Comparison of ENCODE assay signal across 18 cellular contexts in the genomic region with DNA sequence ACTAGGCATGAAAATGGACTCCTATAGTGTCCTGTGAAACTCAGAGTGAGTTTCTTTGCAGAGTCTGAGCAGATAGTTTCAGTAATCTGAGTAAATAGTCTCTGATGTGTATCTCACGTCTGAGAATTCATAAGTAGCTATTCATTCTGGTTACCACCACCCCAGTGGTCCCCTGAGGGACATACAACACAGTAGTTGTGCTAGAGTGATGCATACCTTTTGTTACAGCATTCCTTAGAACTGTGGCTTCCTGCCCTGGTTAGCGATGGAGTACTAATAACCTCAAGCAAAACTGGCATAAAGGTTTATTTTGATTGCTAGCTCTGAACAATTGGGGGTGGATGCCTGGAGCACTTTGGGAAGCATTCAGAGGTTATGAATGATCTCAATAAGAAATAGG.
DNase-seq lines count a peak whose midpoint lies in the region; ATAC-seq and TF ChIP-seq lines count a peak whose summit lies in the region.
"Had no signal": no experiment of that assay in that cellular context is flagged by ENCODE, and none has a peak within 500 bp of the region (broad histone marks: within the 10 kb centered on the region; RNA-seq: fewer than 3 reads in every experiment).

No MANE protein-coding gene starts in this region.

- H3K27me3 ChIP-seq in GM23338 (ENCODE audit: insufficient read depth) (no peaks in the 10 kb centered on the region), esophagus muscularis mucosa (no peaks in the 10 kb centered on the region)
- H3K27me3 ChIP-seq: sigmoid colon had no signal

- DNase-seq in GM23338 (ENCODE audit: low spot score) (peak; percentile 8), SK-MEL-5 (ENCODE audit: low read depth, low spot score) (peak; percentile 35), esophagus muscularis mucosa (ENCODE audit: extremely low spot score) (no peak), SHP77 treated with DMSO at 0.1 percent for 48 hours (lab: John Stamatoyannopoulos, UW) (no peak)
- DNase-seq in activated CD4-positive, alpha-beta memory T cell treated with anti-CD3 and anti-CD28 coated beads for 36 hours = no peak
- DNase-seq: activated CD8-positive, alpha-beta memory T cell treated with anti-CD3 and anti-CD28 coated beads, Interleukin-2, amount 10 ng/mL, durations not matched to agents 7 days and 5 days; cerebellar nuclear complex; DMS 273 treated with DMSO at 0.1 percent for 48 hours; foreskin fibroblast; left ventricle myocardium superior; NCI-H1417 treated with DMSO at 0.1 percent for 48 hours; sigmoid colon; stimulated activated CD4-positive, alpha-beta T cell treated with anti-CD3 and anti-CD28 coated beads, Interleukin-4, amount 100 ng/mL, for 1 hour; stimulated activated CD8-positive, alpha-beta memory T cell treated with anti-CD3 and anti-CD28 coated beads, Interleukin-4, amount 100 ng/mL, for 48 hours had no signal

- no peak overlapping the region for H3K27ac Mint-ChIP-seq in GM23338
- H3K27ac Mint-ChIP-seq in stimulated activated memory B cell treated with anti-CD40 and anti-IgM and Interleukin-4, amounts not matched to agents 10 μg/mL and 1 μg/mL and 100 μg/mL, for 72 hours = peak overlapping the region; percentile 8
- no peak overlapping the region for H3K27ac Mint-ChIP-seq in activated CD4-positive, alpha-beta memory T cell treated with anti-CD3 and anti-CD28 coated beads for 36 hours
- H3K27ac Mint-ChIP-seq: activated CD8-positive, alpha-beta memory T cell treated with anti-CD3 and anti-CD28 coated beads, Interleukin-2, amount 10 ng/mL, durations not matched to agents 7 days and 5 days; activated T-helper 2 cell treated with anti-CD3 and anti-CD28 coated beads, Interferon-gamma antibody, Interleukin-2, Interleukin-4, amounts not matched to agents 10 μg/mL and 5 μg/mL and 100 μg/mL, durations not matched to agents 14 hours and 24 hours and 36 hours; T-helper 1 cell treated with Interleukin-12 subunit alpha and Interleukin-12 subunit beta and Interleukin-4 antibody, amounts not matched to agents 30 μg/mL and 1 μg/mL, for 36 hours had no signal

- no peak overlapping the region for H3K27ac ChIP-seq in GM23338 (ENCODE audit: low read depth)
- peak overlapping the region in 3 of 4 donors; percentile 2 to 33 (median 14) for H3K27ac ChIP-seq in esophagus muscularis mucosa (replicated peaks in 1 of 4)

- no peaks in the 10 kb centered on the region for H4K20me1 ChIP-seq in GM23338 (replicated peaks; ENCODE audit: insufficient read depth)

- no peak overlapping the region for H3K4me3 Mint-ChIP-seq in GM23338
- no peak overlapping the region for H3K4me3 Mint-ChIP-seq in stimulated activated memory B cell treated with anti-CD40 and anti-IgM and Interleukin-4, amounts not matched to agents 10 μg/mL and 1 μg/mL and 100 μg/mL, for 72 hours
- no peak overlapping the region for H3K4me3 Mint-ChIP-seq in activated CD4-positive, alpha-beta memory T cell treated with anti-CD3 and anti-CD28 coated beads for 36 hours
- H3K4me3 Mint-ChIP-seq: activated CD8-positive, alpha-beta memory T cell treated with anti-CD3 and anti-CD28 coated beads, Interleukin-2, amount 10 ng/mL, durations not matched to agents 7 days and 5 days; T-helper 1 cell treated with Interleukin-12 subunit alpha and Interleukin-12 subunit beta and Interleukin-4 antibody, amounts not matched to agents 30 μg/mL and 1 μg/mL, for 36 hours had no signal

- no peak overlapping the region for H2AFZ ChIP-seq in GM23338

- no peaks in the 10 kb centered on the region for H3K27me3 Mint-ChIP-seq in GM23338 (ENCODE audit: insufficient read depth, low read depth, poor library complexity)
- H3K27me3 Mint-ChIP-seq in stimulated activated memory B cell treated with anti-CD40 and anti-IgM and Interleukin-4, amounts not matched to agents 10 μg/mL and 1 μg/mL and 100 μg/mL, for 72 hours = no peaks in the 10 kb centered on the region
- no peaks in the 10 kb centered on the region for H3K27me3 Mint-ChIP-seq in activated CD4-positive, alpha-beta memory T cell treated with anti-CD3 and anti-CD28 coated beads for 36 hours
- H3K27me3 Mint-ChIP-seq: activated CD8-positive, alpha-beta memory T cell treated with anti-CD3 and anti-CD28 coated beads, Interleukin-2, amount 10 ng/mL, durations not matched to agents 7 days and 5 days had no signal

- H3K9me3 ChIP-seq in esophagus muscularis mucosa = no peaks in the 10 kb centered on the region
- H3K9me3 ChIP-seq: sigmoid colon had no signal

- CTCF ChIA-PET in activated CD4-positive, alpha-beta memory T cell treated with anti-CD3 and anti-CD28 coated beads for 36 hours (lab: Charles Lee) = no interaction called here

- H3K4me3 ChIP-seq in GM23338 = no peak overlapping the region
- no peak overlapping the region for H3K4me3 ChIP-seq in esophagus muscularis mucosa
- H3K4me3 ChIP-seq: sigmoid colon had no signal

- H3F3A ChIP-seq in GM23338 (replicated peaks; ENCODE audit: low read depth) = no peaks in the 10 kb centered on the region

- intact Hi-C loops in esophagus muscularis mucosa (cut with DNase I) = no loop called here
- intact Hi-C loops in activated CD4-positive, alpha-beta memory T cell treated with anti-CD3 and anti-CD28 coated beads for 36 hours (cut with micrococcal nuclease) = loop anchor here (10.0 kb wide), 1 partner anchor 118 kb away; a partner anchor contains a TSS

- H3K36me3 ChIP-seq in GM23338 (ENCODE audit: insufficient read depth) (no peaks in the 10 kb centered on the region), esophagus muscularis mucosa (no peaks in the 10 kb centered on the region)
- H3K36me3 ChIP-seq: sigmoid colon had no signal

- no peaks in the 10 kb centered on the region for H3K79me2 ChIP-seq in GM23338 (replicated peaks; ENCODE audit: insufficient read depth)

- WGBS in esophagus muscularis mucosa = 72% methylated on average over 2 of the region's 2 CpGs

- peaks cover 16% of the 10 kb centered on the region for H3K4me1 Mint-ChIP-seq in GM23338
- H3K4me1 Mint-ChIP-seq in stimulated activated memory B cell treated with anti-CD40 and anti-IgM and Interleukin-4, amounts not matched to agents 10 μg/mL and 1 μg/mL and 100 μg/mL, for 72 hours = peaks cover 57% of the 10 kb centered on the region
- peaks cover 15% of the 10 kb centered on the region for H3K4me1 Mint-ChIP-seq in activated CD4-positive, alpha-beta memory T cell treated with anti-CD3 and anti-CD28 coated beads for 36 hours (ENCODE audit: low read depth)

- no peak for TF ChIP-seq EP300 in esophagus muscularis mucosa (IDR thresholded peaks at IDR 0.05)

- in situ Hi-C loops in SK-MEL-5 (cut with HindIII; ENCODE audit: low pct_unique_long_range_greater_than_20kb, low sequenced_read_pairs) = no loop called here

- POLR2A ChIA-PET in activated CD4-positive, alpha-beta memory T cell treated with anti-CD3 and anti-CD28 coated beads for 36 hours (lab: Charles Lee) = no interaction called here

- H3K4me2 ChIP-seq in GM23338 = no peak overlapping the region

- H3K36me3 Mint-ChIP-seq in GM23338 (ENCODE audit: low read depth) = no peaks in the 10 kb centered on the region
- peaks cover 5% of the 10 kb centered on the region for H3K36me3 Mint-ChIP-seq in stimulated activated memory B cell treated with anti-CD40 and anti-IgM and Interleukin-4, amounts not matched to agents 10 μg/mL and 1 μg/mL and 100 μg/mL, for 72 hours
- no peaks in the 10 kb centered on the region for H3K36me3 Mint-ChIP-seq in activated CD4-positive, alpha-beta memory T cell treated with anti-CD3 and anti-CD28 coated beads for 36 hours

- TF ChIP-seq CTCF in GM23338 (conservative IDR thresholded peaks at IDR 0.05; ENCODE audit: low read depth in 2 of 2) = no peak
- no peak for TF ChIP-seq CTCF in esophagus muscularis mucosa (IDR thresholded peaks at IDR 0.05)

- H3K4me1 ChIP-seq in GM23338 (ENCODE audit: insufficient read depth) (peaks cover 12% of the 10 kb centered on the region), esophagus muscularis mucosa (peaks cover 41 to 86% (median 63%) of the 10 kb centered on the region in 4 donors)

- H3K9me3 Mint-ChIP-seq in GM23338 = no peaks in the 10 kb centered on the region
- H3K9me3 Mint-ChIP-seq in stimulated activated memory B cell treated with anti-CD40 and anti-IgM and Interleukin-4, amounts not matched to agents 10 μg/mL and 1 μg/mL and 100 μg/mL, for 72 hours = no peaks in the 10 kb centered on the region
- H3K9me3 Mint-ChIP-seq in activated CD4-positive, alpha-beta memory T cell treated with anti-CD3 and anti-CD28 coated beads for 36 hours = no peaks in the 10 kb centered on the region
- H3K9me3 Mint-ChIP-seq: activated T-helper 2 cell treated with anti-CD3 and anti-CD28 coated beads, Interferon-gamma antibody, Interleukin-2, Interleukin-4, amounts not matched to agents 10 μg/mL and 5 μg/mL and 100 μg/mL, durations not matched to agents 14 hours and 24 hours and 36 hours; T-helper 1 cell treated with Interleukin-12 subunit alpha and Interleukin-12 subunit beta and Interleukin-4 antibody, amounts not matched to agents 30 μg/mL and 1 μg/mL, for 36 hours had no signal

- peaks cover 3% of the 10 kb centered on the region; the same call in 1 of the 2 replicates for H3K9me2 ChIP-seq in GM23338 (ENCODE audit: insufficient read depth)

- TF ChIP-seq POLR2A in esophagus muscularis mucosa (IDR thresholded peaks at IDR 0.05; ENCODE audit: low read depth) = no peak

- ATAC-seq in GM23338 (no peak), HG03097 (IDR thresholded peaks at IDR 0.05; ENCODE audit: low FRiP score, unreplicated experiment) (no peak)
- peak; percentile 24 for ATAC-seq in stimulated activated memory B cell treated with anti-CD40 and anti-IgM and Interleukin-4, amounts not matched to agents 10 μg/mL and 1 μg/mL and 100 μg/mL, for 72 hours
- ATAC-seq: activated CD8-positive, alpha-beta memory T cell treated with anti-CD3 and anti-CD28 coated beads, Interleukin-2, amount 10 ng/mL, durations not matched to agents 7 days and 5 days; left ventricle myocardium superior had no signal

TF ChIP-seq in GM23338, 12 proteins besides CTCF, POLR2A, EP300 and RAD21 (continues in another document):
- no peak for TF ChIP-seq POLR2AphosphoS5 (IDR thresholded peaks at IDR 0.05; ENCODE audit: low read depth)

Comparison
In these comparisons a context has a peak if more than half of its experiments do, and no peak if none do; other contexts are left out.
1. DNase-seq: peak in GM23338 (single experiment) and SK-MEL-5 (single experiment); none in esophagus muscularis mucosa (single experiment), activated CD4-positive, alpha-beta memory T cell treated with anti-CD3 and anti-CD28 coated beads for 36 hours (single experiment) and SHP77 treated with DMSO at 0.1 percent for 48 hours (single experiment).